In the genomic region with DNA sequence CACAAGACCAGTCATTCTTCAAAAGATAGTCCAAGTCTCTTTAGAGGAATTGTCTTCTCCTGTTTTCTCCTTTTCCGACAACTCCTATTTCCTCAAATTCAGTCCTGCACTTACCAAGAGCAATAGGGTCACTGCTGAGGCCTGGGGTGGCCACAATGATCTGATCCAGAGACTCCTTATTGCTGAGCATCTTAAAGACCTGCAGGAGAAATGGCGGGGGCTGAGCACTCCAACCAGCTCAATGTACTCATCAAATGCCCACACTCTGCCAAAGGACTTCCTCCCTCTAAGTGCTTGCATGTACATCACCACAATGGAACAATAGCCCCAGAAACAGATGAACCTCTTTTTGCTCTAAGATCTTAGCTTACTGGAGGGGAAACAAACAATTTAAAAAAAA, we compare ENCODE assay signal across 21 cellular contexts. TPM values are rescaled to one million over a fixed set of nuclear protein-coding genes. Genes with fewer than 3 reads are reported as not detected.
DNase-seq lines count a peak whose midpoint lies in the region; ATAC-seq and TF ChIP-seq lines count a peak whose summit lies in the region.
"Had no signal": no experiment of that assay in that cellular context is flagged by ENCODE, and none has a peak within 500 bp of the region (broad histone marks: within the 10 kb centered on the region; RNA-seq: fewer than 3 reads in every experiment).

No MANE protein-coding gene starts in this region.

- H3K9me3 Mint-ChIP-seq in stimulated activated effector memory CD8-positive, alpha-beta T cell treated with anti-CD3 and anti-CD28 coated beads, Interleukin-12 subunit alpha, Interleukin-12 subunit beta, amount 100 ng/mL, for 72 hours = no peaks in the 10 kb centered on the region
- no peaks in the 10 kb centered on the region for H3K9me3 Mint-ChIP-seq in progenitor cell of endocrine pancreas (ENCODE audit: low read depth)
- H3K9me3 Mint-ChIP-seq: GM23338, HFFc6 had no signal

- no peak overlapping the region for H3K4me3 Mint-ChIP-seq in stimulated activated effector memory CD8-positive, alpha-beta T cell treated with anti-CD3 and anti-CD28 coated beads, Interleukin-12 subunit alpha, Interleukin-12 subunit beta, amount 100 ng/mL, for 72 hours
- no peak overlapping the region for H3K4me3 Mint-ChIP-seq in progenitor cell of endocrine pancreas (ENCODE audit: low read depth)
- H3K4me3 Mint-ChIP-seq: CD4-positive, alpha-beta memory T cell; GM23338; HFFc6 had no signal

- H3K4me3 ChIP-seq in H7 (ENCODE audit: insufficient read depth, low read depth, low read length) (no peak overlapping the region), dorsolateral prefrontal cortex (no peak overlapping the region), MG63 (no peak overlapping the region)
- H3K4me3 ChIP-seq: A549, GM12878, GM23338, HAP-1 had no signal

- in situ Hi-C loops in G401 (cut with HindIII; ENCODE audit: low sequenced_read_pairs) = no loop called here

- peaks cover 11% of the 10 kb centered on the region for H3K4me1 Mint-ChIP-seq in stimulated activated effector memory CD8-positive, alpha-beta T cell treated with anti-CD3 and anti-CD28 coated beads, Interleukin-12 subunit alpha, Interleukin-12 subunit beta, amount 100 ng/mL, for 72 hours
- H3K4me1 Mint-ChIP-seq in progenitor cell of endocrine pancreas (ENCODE audit: low read depth) = no peaks in the 10 kb centered on the region

- peaks cover 74% of the 10 kb centered on the region for H3K36me3 Mint-ChIP-seq in stimulated activated effector memory CD8-positive, alpha-beta T cell treated with anti-CD3 and anti-CD28 coated beads, Interleukin-12 subunit alpha, Interleukin-12 subunit beta, amount 100 ng/mL, for 72 hours
- peaks cover 30% of the 10 kb centered on the region for H3K36me3 Mint-ChIP-seq in progenitor cell of endocrine pancreas (ENCODE audit: insufficient read depth)

- H3K9me3 ChIP-seq in MG63 = no peaks in the 10 kb centered on the region
- H3K9me3 ChIP-seq: A549, HAP-1 had no signal

- H3K27me3 ChIP-seq in H7 (ENCODE audit: control insufficient read depth, insufficient read depth, low read length) (no peaks in the 10 kb centered on the region), dorsolateral prefrontal cortex (no peaks in the 10 kb centered on the region), MG63 (no peaks in the 10 kb centered on the region)

- no peak for ATAC-seq in stimulated activated effector memory CD8-positive, alpha-beta T cell treated with anti-CD3 and anti-CD28 coated beads, Interleukin-12 subunit alpha, Interleukin-12 subunit beta, amount 100 ng/mL, for 72 hours
- ATAC-seq: A549, GM12878, GM23338 had no signal

- H3K36me3 ChIP-seq in H7 (replicated peaks; ENCODE audit: control insufficient read depth, insufficient read depth, low read length) (peaks cover 14% of the 10 kb centered on the region), MG63 (peaks cover 51% of the 10 kb centered on the region)

- intact Hi-C loops in dorsolateral prefrontal cortex (cut with DNase I) = no loop called here

- peak overlapping the region; percentile 42 for H3K27ac Mint-ChIP-seq in stimulated activated effector memory CD8-positive, alpha-beta T cell treated with anti-CD3 and anti-CD28 coated beads, Interleukin-12 subunit alpha, Interleukin-12 subunit beta, amount 100 ng/mL, for 72 hours
- H3K27ac Mint-ChIP-seq in progenitor cell of endocrine pancreas = no peak overlapping the region
- H3K27ac Mint-ChIP-seq: CD4-positive, alpha-beta memory T cell; GM23338; HFFc6 had no signal

- TF ChIP-seq CTCF in dorsolateral prefrontal cortex (IDR thresholded peaks at IDR 0.05 in 54 of 56, conservative IDR thresholded peaks at IDR 0.05 in 2 of 56; ENCODE audit: low read depth in 1 of 56, partially characterized antibody in 56 of 56) (no peak), progenitor cell of endocrine pancreas (IDR thresholded peaks at IDR 0.05; ENCODE audit: unreplicated experiment) (no peak)

- no peaks in the 10 kb centered on the region for H3K27me3 Mint-ChIP-seq in progenitor cell of endocrine pancreas
- H3K27me3 Mint-ChIP-seq: CD4-positive, alpha-beta memory T cell had no signal

- H3K27ac ChIP-seq in dorsolateral prefrontal cortex = peak overlapping the region in 49 of 59 donors; percentile 3 to 91 (median 75)
- H3K27ac ChIP-seq: A549, RWPE1 had no signal

- peak; percentile 23 for DNase-seq in G401 (ENCODE audit: low spot score)
- DNase-seq in H7 = peak; percentile 2
- DNase-seq in dorsolateral prefrontal cortex = peak in 2 of 10 donors; percentile 64 to 73
- no peak for DNase-seq in stimulated activated effector memory CD8-positive, alpha-beta T cell treated with anti-CD3 and anti-CD28 coated beads, Interleukin-12 subunit alpha, Interleukin-12 subunit beta, amount 100 ng/mL, for 72 hours (ENCODE audit: low spot score in 2 of 2)
- no peak for DNase-seq in MG63
- no peak for DNase-seq in progenitor cell of endocrine pancreas (ENCODE audit: low spot score, unreplicated experiment)
- DNase-seq in NCI-H1417 treated with DMSO at 0.1 percent for 48 hours (lab: John Stamatoyannopoulos, UW) = no peak
- DNase-seq: CD4-positive, alpha-beta memory T cell; COR-L47; GDM1; HFFc6; KBM-7; NCI-H1105 treated with DMSO at 0.1 percent for 48 hours; NCI-H2029; NCI-H526 treated with DMSO at 0.1 percent for 48 hours; SHP77 had no signal

RNA-seq across cellular contexts. Expression of a gene that starts 9.6 kb away (rescaled TPM):
- total RNA-seq in G401 (2014; rRNA removed; shearing (Covaris generic)) = 111 and 117 TPM in 2 replicates
- total RNA-seq in H7 (2014; rRNA removed; shearing (Covaris generic)) = 83.0 and 105 TPM in 2 replicates
- total RNA-seq in dorsolateral prefrontal cortex = 100 to 1,000 TPM in 1 of 120 experiments, 10 to 100 TPM in 119; 46.8 to 107 (median 78.1) TPM
- total RNA-seq in MG63 (2014; rRNA removed; shearing (Covaris generic); ENCODE audit: low replicate concordance) = 90.0 and 116 TPM in 2 replicates
- 45.9 and 53.7 TPM in 2 replicates for total RNA-seq in progenitor cell of endocrine pancreas

RNA-seq across cellular contexts. Expression of a gene that starts 17.6 kb away (rescaled TPM):
- 8.5 and 14.3 TPM in 2 replicates for total RNA-seq in G401 (2014; rRNA removed; shearing (Covaris generic))
- total RNA-seq in H7 (2014; rRNA removed; shearing (Covaris generic)) = 26.8 and 36.0 TPM in 2 replicates
- total RNA-seq in dorsolateral prefrontal cortex (100 to 1,000 TPM in 2 of 120 experiments, 10 to 100 TPM in 118; 34.1 to 116 (median 63.6) TPM), progenitor cell of endocrine pancreas (1.9 and 2.6 TPM in 2 replicates)
- total RNA-seq in MG63 (2014; rRNA removed; shearing (Covaris generic); ENCODE audit: low replicate concordance) = 10.5 and 12.0 TPM in 2 replicates

Comparison
In these comparisons a context has a peak if more than half of its experiments do, and no peak if none do; other contexts are left out.
1. DNase-seq: peak in G401 (single experiment) and H7 (single experiment); none in stimulated activated effector memory CD8-positive, alpha-beta T cell treated with anti-CD3 and anti-CD28 coated beads, Interleukin-12 subunit alpha, Interleukin-12 subunit beta, amount 100 ng/mL, for 72 hours (0 of 2), MG63 (single experiment), progenitor cell of endocrine pancreas (single experiment) and NCI-H1417 treated with DMSO at 0.1 percent for 48 hours (single experiment).